19 cellular contexts compared by ENCODE assay signal in the genomic region with DNA sequence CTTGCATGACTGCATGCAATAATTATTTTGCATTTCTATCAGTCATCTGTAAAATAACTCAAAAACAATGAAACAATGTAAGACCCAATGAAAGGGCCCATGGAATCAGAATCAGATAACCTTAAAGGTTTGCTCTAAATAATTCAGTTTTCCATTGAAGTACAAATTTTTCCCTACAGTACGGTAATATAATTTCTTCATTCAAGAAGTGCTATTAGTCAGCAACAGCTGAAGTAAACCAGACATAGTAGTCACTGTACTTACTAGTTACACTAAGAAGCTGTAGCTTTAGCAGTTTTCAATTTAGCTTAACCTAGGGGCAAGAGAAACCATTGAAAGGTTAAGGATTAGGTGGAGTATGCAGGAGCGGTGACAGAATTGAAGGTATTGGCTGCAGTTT.
"Had no signal": no experiment of that assay in that cellular context is flagged by ENCODE, and none has a peak within 500 bp of the region (broad histone marks: within the 10 kb centered on the region; RNA-seq: fewer than 3 reads in every experiment).

No MANE protein-coding gene starts in this region.

- H3K4me3 ChIP-seq: breast epithelium, dorsolateral prefrontal cortex, lower lobe of right lung, right lobe of liver, suprapubic skin, upper lobe of left lung had no signal

- H3K36me3 ChIP-seq: breast epithelium, lower lobe of right lung, right lobe of liver, suprapubic skin, upper lobe of left lung had no signal

- DNase-seq: activated CD4-positive, alpha-beta memory T cell treated with anti-CD3 and anti-CD28 coated beads for 36 hours; activated gamma-delta T cell treated with Interleukin-2 at 50 U/mL for 16 hours; activated naive CD8-positive, alpha-beta T cell treated with anti-CD3 and anti-CD28 coated beads for 36 hours; activated T-cell treated with anti-CD3 and anti-CD28 coated beads, Interleukin-2, amount 50 U/mL, for 48 hours; anterior cingulate cortex; dorsolateral prefrontal cortex; hippocampal formation; kidney glomerular epithelial cell; lower lobe of right lung; naive thymus-derived CD4-positive, alpha-beta T cell; right lobe of liver; stimulated activated CD4-positive, alpha-beta T cell treated with anti-CD3 and anti-CD28 coated beads, Interleukin-12 subunit alpha, Interleukin-12 subunit beta, amount 100 ng/mL, for 4 hours; stimulated activated naive CD8-positive, alpha-beta T cell treated with anti-CD3 and anti-CD28 coated beads, Interleukin-15, Interleukin-2, amounts not matched to agents 100 U/mL and 50 U/mL, for 24 hours; T-cell; T1000; upper lobe of left lung had no signal

- H3K4me1 ChIP-seq: breast epithelium, right lobe of liver had no signal

- H3K27me3 ChIP-seq: right lobe of liver, upper lobe of left lung had no signal

- H3K9me3 ChIP-seq: breast epithelium, lower lobe of right lung, right lobe of liver, suprapubic skin, upper lobe of left lung had no signal

- H3K27ac ChIP-seq: breast epithelium, lower lobe of right lung, right lobe of liver, suprapubic skin, upper lobe of left lung, VCaP had no signal
